ENCODE assay signal across 8 cellular contexts in genomic region chr2:119240311-119241204, GRCh38. TPM values are rescaled to one million over a fixed set of nuclear protein-coding genes. Genes with fewer than 3 reads are reported as not detected.
DNase-seq lines count a peak whose midpoint lies in the region; ATAC-seq and TF ChIP-seq lines count a peak whose summit lies in the region.

No MANE protein-coding gene starts in this region.

- no peak overlapping the region for H3K4me3 Mint-ChIP-seq in WTC11

- no peaks in the 10 kb centered on the region for H3K27me3 Mint-ChIP-seq in WTC11 (ENCODE audit: low read depth)

- DNase-seq in A673 (ENCODE audit: low spot score) (peak; percentile 33), MG63 (peak; percentile 62), WTC11 (ENCODE audit: low spot score) (peak; percentile 30), upper lobe of right lung (peak; percentile 79), ecto neural progenitor cell (ENCODE audit: low spot score) (no peak)
- no peak for DNase-seq in stimulated activated CD4-positive, alpha-beta T cell treated with anti-CD3 and anti-CD28 coated beads, Interleukin-15, amount 100 ng/mL, for 24 hours

- peak; percentile 71 for ATAC-seq in WTC11
- ATAC-seq in upper lobe of right lung = peak; percentile 75
- ATAC-seq in GM18517 (IDR thresholded peaks at IDR 0.05; ENCODE audit: unreplicated experiment) = no peak

- H3K27me3 ChIP-seq in A673 (replicated peaks; ENCODE audit: insufficient read depth, low read depth, low read length, poor library complexity) = no peaks in the 10 kb centered on the region
- no peaks in the 10 kb centered on the region for H3K27me3 ChIP-seq in MG63
- no peaks in the 10 kb centered on the region for H3K27me3 ChIP-seq in iPS-20b (ENCODE audit: insufficient read depth, low read length)
- no peaks in the 10 kb centered on the region for H3K27me3 ChIP-seq in upper lobe of right lung

- no peak overlapping the region for H3K27ac ChIP-seq in A673 (ENCODE audit: low read depth, low read length, poor library complexity, severe bottlenecking)
- peak overlapping the region; percentile 62 for H3K27ac ChIP-seq in iPS-20b (ENCODE audit: low read length)
- no peak overlapping the region for H3K27ac ChIP-seq in upper lobe of right lung

- H3K9me3 ChIP-seq in A673 (ENCODE audit: low read depth, low read length, poor library complexity, severe bottlenecking) (no peaks in the 10 kb centered on the region), MG63 (0 out of 2 replicates have a peak, but pooled peaks cover under 1% of the 10 kb centered on the region), iPS-20b (ENCODE audit: insufficient read depth, low read depth, low read length) (no peaks in the 10 kb centered on the region), upper lobe of right lung (no peaks in the 10 kb centered on the region)

- no peak for TF ChIP-seq CTCF in A673 (conservative IDR thresholded peaks at IDR 0.05; ENCODE audit: low read depth, low read length)
- TF ChIP-seq CTCF in WTC11 (IDR thresholded peaks at IDR 0.05) = no peak
- no peak for TF ChIP-seq CTCF in upper lobe of right lung (IDR thresholded peaks at IDR 0.05)

- H3K4me1 ChIP-seq in A673 (ENCODE audit: insufficient read depth, low read length, poor library complexity, severe bottlenecking) (peaks cover 10% of the 10 kb centered on the region), iPS-20b (ENCODE audit: insufficient read depth, low read length) (peaks cover 9% of the 10 kb centered on the region), upper lobe of right lung (peaks cover 14% of the 10 kb centered on the region)

- peaks cover 8% of the 10 kb centered on the region for H3K36me3 Mint-ChIP-seq in WTC11

- POLR2A ChIA-PET in A673 (lab: Charles Lee; ENCODE audit: low non-redundant PET) (no interaction called here), WTC11 (lab: Charles Lee) (interaction anchor here (0.6 kb wide), 1 partner anchor 84 kb away, joined by 3 read pairs; no protein-coding TSS in a partner anchor)

- intact Hi-C loops in A673 (cut with micrococcal nuclease; ENCODE audit: unreplicated experiment) (no loop called here), upper lobe of right lung (cut with DNase I) (no loop called here)

- peak overlapping the region; percentile 94 for H3K27ac Mint-ChIP-seq in WTC11

- no peak overlapping the region for H3K4me3 ChIP-seq in A673 (ENCODE audit: low read depth, low read length, poor library complexity, severe bottlenecking)
- no peak overlapping the region for H3K4me3 ChIP-seq in MG63
- no peak overlapping the region for H3K4me3 ChIP-seq in iPS-20b (ENCODE audit: low read length)
- no peak overlapping the region for H3K4me3 ChIP-seq in upper lobe of right lung

- peaks cover 51% of the 10 kb centered on the region for H3K4me1 Mint-ChIP-seq in WTC11

- H3K36me3 ChIP-seq in A673 (ENCODE audit: insufficient read depth, low read length, poor library complexity, severe bottlenecking) = no peaks in the 10 kb centered on the region
- H3K36me3 ChIP-seq in MG63 = peaks cover 6% of the 10 kb centered on the region
- H3K36me3 ChIP-seq in iPS-20b (ENCODE audit: insufficient read depth, low read depth, low read length) = peaks cover 1% of the 10 kb centered on the region; the same call in 1 of the 2 replicates
- no peaks in the 10 kb centered on the region for H3K36me3 ChIP-seq in upper lobe of right lung

- H3K9ac ChIP-seq in iPS-20b (ENCODE audit: low read depth, low read length) = peak overlapping the region; percentile 20; the same call in 1 of the 2 replicates

- peaks cover 5% of the 10 kb centered on the region; the same call in 1 of the 2 replicates for H3K9me3 Mint-ChIP-seq in WTC11

- no TSS peak for BruUV-seq in A673 (replicated peaks; lab: Mats Ljungman, UMichigan)

- CTCF ChIA-PET in A673 (lab: Charles Lee) (no interaction called here), WTC11 (lab: Charles Lee) (interaction anchor here (0.6 to 1.2 kb wide), 6 partner anchors 13 to 236 kb away, joined by 3 to 5 read pairs (median 3); no protein-coding TSS in a partner anchor)

TF ChIP-seq in WTC11, 78 proteins besides CTCF, POLR2A, EP300 and RAD21:
- TF ChIP-seq ZNF396 (CRISPR knock-in tag; IDR thresholded peaks at IDR 0.05; ENCODE audit: borderline replicate concordance) (no peak), PRRX2 (CRISPR knock-in tag; IDR thresholded peaks at IDR 0.05) (no peak), PRDM15 (CRISPR knock-in tag; IDR thresholded peaks at IDR 0.05) (peak; percentile 40; the same call in 1 of the 2 replicates), PREB (CRISPR knock-in tag; IDR thresholded peaks at IDR 0.05; ENCODE audit: borderline replicate concordance) (no peak), FOXK1 (CRISPR knock-in tag; IDR thresholded peaks at IDR 0.05) (no peak), MXD4 (CRISPR knock-in tag; IDR thresholded peaks at IDR 0.05; ENCODE audit: borderline replicate concordance) (no peak), ZNF512 (CRISPR knock-in tag; IDR thresholded peaks at IDR 0.05; ENCODE audit: borderline replicate concordance) (no peak), ZBTB21 (CRISPR knock-in tag; IDR thresholded peaks at IDR 0.05; ENCODE audit: borderline replicate concordance) (no peak), ZNF423 (CRISPR knock-in tag; IDR thresholded peaks at IDR 0.05) (0 out of 2 replicates have a peak, but pooled peaks have one; percentile 9)

RNA-seq across cellular contexts. Expression of gene STEAP3, which starts 16.9 kb away (rescaled TPM):
- 19.3 and 20.3 TPM in 2 replicates for total RNA-seq in A673 (2021)
- 7.6 and 8.1 TPM in 2 replicates for total RNA-seq in MG63 (2014; rRNA removed; shearing (Covaris generic); ENCODE audit: low replicate concordance)
- 20.5 to 24.0 TPM (median 21.4 TPM) in 3 replicates for total RNA-seq in WTC11 (2021)
- total RNA-seq in upper lobe of right lung = 14.1 TPM

Comparison
In these comparisons a context has a peak if more than half of its experiments do, and no peak if none do; other contexts are left out.
1. DNase-seq: peak in A673 (single experiment), MG63 (single experiment), WTC11 (single experiment) and upper lobe of right lung (single experiment); none in stimulated activated CD4-positive, alpha-beta T cell treated with anti-CD3 and anti-CD28 coated beads, Interleukin-15, amount 100 ng/mL, for 24 hours (single experiment) and ecto neural progenitor cell (single experiment).